In genomic region chr19:14519245-14519859, GRCh38 we compare ENCODE assay signal across 8 cellular contexts. TPM values are rescaled to one million over a fixed set of nuclear protein-coding genes. Genes with fewer than 3 reads are reported as not detected.
DNase-seq lines count a peak whose midpoint lies in the region; TF ChIP-seq lines count a peak whose summit lies in the region.

No MANE protein-coding gene starts in this region.

- intact Hi-C loops in ascending aorta (cut with DNase I) = no loop called here
- intact Hi-C loops in transverse colon (cut with DNase I; ENCODE audit: low total_unique reads) = loop anchor here (10.0 kb wide), 1 partner anchor 1365 kb away; the partner anchor contains the start of genes IER2 and STX10

- peak overlapping the region; percentile 97 for H3K27ac Mint-ChIP-seq in activated naive CD4-positive, alpha-beta T cell treated with anti-CD3 and anti-CD28 coated beads, Interleukin-2, amount 10 ng/mL, durations not matched to agents 7 days and 5 days

- peaks cover 34% of the 10 kb centered on the region for H3K36me3 Mint-ChIP-seq in activated naive CD4-positive, alpha-beta T cell treated with anti-CD3 and anti-CD28 coated beads, Interleukin-2, amount 10 ng/mL, durations not matched to agents 7 days and 5 days

- TF ChIP-seq POLR2A in transverse colon (IDR thresholded peaks at IDR 0.05) = no peak

- CTCF ChIA-PET in activated naive CD4-positive, alpha-beta T cell treated with anti-CD3 and anti-CD28 coated beads, Interleukin-2, amount 10 ng/mL, durations not matched to agents 7 days and 5 days (lab: Charles Lee) = interaction anchor here (1.4 kb wide), 2 partner anchors 13 to 15 kb away, joined by 4 to 10 read pairs; no protein-coding TSS in a partner anchor

- in situ Hi-C loops in transverse colon (cut with MboI; ENCODE audit: low pct_ligation_motif_present in 1 of 4, low pct_unique_long_range_greater_than_20kb in 1 of 4, low sequenced_read_pairs in 3 of 4) = no loop called here

- 90 to 94% methylated on average over 12 to 22 of the region's 22 CpGs for WGBS in transverse colon (ENCODE audit: low coverage in 1 of 2), 2 donors

- H3K4me1 ChIP-seq in ascending aorta = peaks cover 8 to 33% of the 10 kb centered on the region in 2 donors
- peaks cover 28 to 31% of the 10 kb centered on the region in 2 donors for H3K4me1 ChIP-seq in mucosa of rectum (ENCODE audit: control insufficient read depth in 2 of 2, insufficient read depth in 2 of 2, low read length in 2 of 2)
- peaks cover 24 to 66% (median 37%) of the 10 kb centered on the region in 4 donors for H3K4me1 ChIP-seq in transverse colon

- peaks cover 20 to 22% of the 10 kb centered on the region in 2 donors for H3K36me3 ChIP-seq in ascending aorta
- H3K36me3 ChIP-seq in mucosa of rectum (ENCODE audit: control insufficient read depth in 2 of 2, insufficient read depth in 2 of 2, low read length in 2 of 2) = peaks cover 20 to 24% of the 10 kb centered on the region in 2 donors
- peaks cover 0 to 19% (median 12%) of the 10 kb centered on the region in 4 donors for H3K36me3 ChIP-seq in transverse colon

- peak overlapping the region; percentile 94 to 99 for H3K27ac ChIP-seq in ascending aorta
- H3K27ac ChIP-seq in mucosa of rectum (ENCODE audit: low read depth in 2 of 2, low read length in 2 of 2) = peak overlapping the region; percentile 95 to 97
- H3K27ac ChIP-seq in transverse colon = peak overlapping the region; percentile 98 to 100 (median 100)

- peak overlapping the region in 1 of 2 donors; percentile 80 for H3K9ac ChIP-seq in mucosa of rectum (ENCODE audit: low read depth in 1 of 2, low read length in 2 of 2)

- H3K27me3 ChIP-seq in ascending aorta = no peaks in the 10 kb centered on the region
- no peaks in the 10 kb centered on the region for H3K27me3 ChIP-seq in mucosa of rectum (ENCODE audit: control insufficient read depth in 2 of 2, insufficient read depth in 2 of 2, low read length in 2 of 2)
- H3K27me3 ChIP-seq in transverse colon = no peaks in the 10 kb centered on the region

- no peak for DNase-seq in activated naive CD4-positive, alpha-beta T cell treated with anti-CD3 and anti-CD28 coated beads, Interleukin-2, amount 10 ng/mL, durations not matched to agents 7 days and 5 days
- no peak for DNase-seq in activated naive CD4-positive, alpha-beta T cell (lab: John Stamatoyannopoulos, UW)
- DNase-seq in ascending aorta (ENCODE audit: low spot score in 2 of 2) = no peak
- no peak for DNase-seq in transverse colon
- no peak for DNase-seq in effector CD8-positive, alpha-beta T cell (lab: John Stamatoyannopoulos, UW)
- DNase-seq in NCI-H2107 (lab: John Stamatoyannopoulos, UW) = no peak
- no peak for DNase-seq in cortex of kidney (lab: John Stamatoyannopoulos, UW)

- no peak overlapping the region for H3K4me3 ChIP-seq in ascending aorta
- no peak overlapping the region for H3K4me3 ChIP-seq in mucosa of rectum (ENCODE audit: low read length in 2 of 2)
- H3K4me3 ChIP-seq in transverse colon = peak overlapping the region in 2 of 4 donors; percentile 42 to 99

- TF ChIP-seq CTCF in ascending aorta (IDR thresholded peaks at IDR 0.05) = no peak
- no peak for TF ChIP-seq CTCF in transverse colon (IDR thresholded peaks at IDR 0.05)

- H3K9me3 Mint-ChIP-seq in activated naive CD4-positive, alpha-beta T cell treated with anti-CD3 and anti-CD28 coated beads, Interleukin-2, amount 10 ng/mL, durations not matched to agents 7 days and 5 days = no peaks in the 10 kb centered on the region

- H3K27me3 Mint-ChIP-seq in activated naive CD4-positive, alpha-beta T cell treated with anti-CD3 and anti-CD28 coated beads, Interleukin-2, amount 10 ng/mL, durations not matched to agents 7 days and 5 days = no peaks in the 10 kb centered on the region

- H3K4me3 Mint-ChIP-seq in activated naive CD4-positive, alpha-beta T cell treated with anti-CD3 and anti-CD28 coated beads, Interleukin-2, amount 10 ng/mL, durations not matched to agents 7 days and 5 days = peak overlapping the region; percentile 93

- TF ChIP-seq EP300 in transverse colon (IDR thresholded peaks at IDR 0.05; ENCODE audit: low read depth) = no peak

- no peaks in the 10 kb centered on the region for H3K9me3 ChIP-seq in ascending aorta
- H3K9me3 ChIP-seq in mucosa of rectum (ENCODE audit: control insufficient read depth in 2 of 2, low read length in 2 of 2) = no peaks in the 10 kb centered on the region
- no peaks in the 10 kb centered on the region for H3K9me3 ChIP-seq in transverse colon

- peaks cover 77% of the 10 kb centered on the region for H3K4me1 Mint-ChIP-seq in activated naive CD4-positive, alpha-beta T cell treated with anti-CD3 and anti-CD28 coated beads, Interleukin-2, amount 10 ng/mL, durations not matched to agents 7 days and 5 days

RNA-seq across cellular contexts. Expression of gene DNAJB1, which starts 1.2 kb away (rescaled TPM):
- total RNA-seq in ascending aorta = 73.8 TPM
- 100 to 1,000 TPM in 2 of 4 donors, 10 to 100 TPM in 2; 20.3 to 111 (median 93.8) TPM for total RNA-seq in transverse colon

RNA-seq across cellular contexts. Expression of gene TECR, which starts 10.0 kb away (rescaled TPM):
- total RNA-seq in ascending aorta (88.7 TPM), transverse colon (100 to 1,000 TPM in 1 of 4 donors, 10 to 100 TPM in 3; 36.6 to 145 (median 69.3) TPM)

RNA-seq across cellular contexts. Expression of gene GIPC1, which starts 23.4 kb away (rescaled TPM):
- 123 TPM for total RNA-seq in ascending aorta
- total RNA-seq in transverse colon = 100 to 1,000 TPM; 295 to 569 (median 362) TPM

RNA-seq across cellular contexts. Expression of gene PTGER1, which starts 44.2 kb away (rescaled TPM):
- total RNA-seq in ascending aorta (17.1 TPM), transverse colon (1 to 10 TPM in 2 of 4 donors, not detected in 2; 1.1 to 1.2 TPM)

RNA-seq across cellular contexts. Expression of gene NDUFB7, which starts 52.5 kb away (rescaled TPM):
- total RNA-seq in ascending aorta = 612 TPM
- 100 to 1,000 TPM; 380 to 710 (median 454) TPM for total RNA-seq in transverse colon
